In genomic region chr1:197130677-197131304, GRCh38 we compare ENCODE assay signal across 1 cellular context.
TF ChIP-seq lines count a peak whose summit lies in the region.

No MANE protein-coding gene starts in this region.

TF ChIP-seq in endothelial cell of umbilical vein, 7 proteins besides CTCF, POLR2A, EP300 and RAD21 (continued from another document):
- TF ChIP-seq JUN (IDR thresholded peaks at IDR 0.05; ENCODE audit: borderline replicate concordance, insufficient read depth, insufficient read length, low read depth), result no peak
- TF ChIP-seq MYC (IDR thresholded peaks at IDR 0.05; ENCODE audit: low read depth, low read length), result no peak
- TF ChIP-seq GATA2 (IDR thresholded peaks at IDR 0.05; ENCODE audit: insufficient read depth, insufficient read length, low read depth, low read length), result no peak
